In genomic region chr3:107241217-107241616, GRCh38 we compare ENCODE assay signal across 8 cellular contexts.
DNase-seq lines count a peak whose midpoint lies in the region; ATAC-seq and TF ChIP-seq lines count a peak whose summit lies in the region.

No MANE protein-coding gene starts in this region.

- peaks cover 22% of the 10 kb centered on the region for H3K79me2 ChIP-seq in SU-DHL-6 (ENCODE audit: insufficient read depth, low read length)

- H3K36me3 Mint-ChIP-seq in CD4-positive, alpha-beta T cell (ENCODE audit: low read depth) = no peaks in the 10 kb centered on the region

- no peaks in the 10 kb centered on the region for H3K9me3 Mint-ChIP-seq in CD4-positive, alpha-beta T cell

- TF ChIP-seq CTCF in CD4-positive, alpha-beta T cell (IDR thresholded peaks at IDR 0.05) = no peak
- TF ChIP-seq CTCF in SU-DHL-6 (IDR thresholded peaks at IDR 0.05; ENCODE audit: insufficient read depth, low read length, poor library complexity, severe bottlenecking) (no peak), epithelial cell of proximal tubule (conservative IDR thresholded peaks at IDR 0.05; ENCODE audit: low read depth, low read length) (peak; percentile 4)

- H3K4me1 Mint-ChIP-seq in CD4-positive, alpha-beta T cell (ENCODE audit: low read depth) = peaks cover 13% of the 10 kb centered on the region

- peak overlapping the region; percentile 92 for H3K4me3 Mint-ChIP-seq in CD4-positive, alpha-beta T cell

- DNase-seq in CD4-positive, alpha-beta T cell = peak in 1 of 10 experiments; percentile 3
- DNase-seq in epithelial cell of proximal tubule (ENCODE audit: low read depth) = no peak
- no peak for DNase-seq in COLO829 (ENCODE audit: low spot score)
- no peak for DNase-seq in retina

- intact Hi-C loops in CD4-positive, alpha-beta T cell (cut with DNase I, micrococcal nuclease) = loop anchor here in 1 of 2 experiments (5.0 kb wide), 1 partner anchor 291 kb away; no protein-coding TSS in a partner anchor

- 0 out of 2 replicates have a peak, but pooled peaks cover 3% of the 10 kb centered on the region for H4K20me1 ChIP-seq in SU-DHL-6 (ENCODE audit: low read depth, low read length)

- H3K4me3 ChIP-seq in SU-DHL-6 (ENCODE audit: insufficient read depth, low read length, poor library complexity, severe bottlenecking) (peak overlapping the region; percentile 89), epithelial cell of proximal tubule (ENCODE audit: low read depth, low read length) (peak overlapping the region; percentile 69), muscle layer of duodenum (ENCODE audit: low read depth in 1 of 2, low read length in 2 of 2) (peak overlapping the region; percentile 98 to 99)

- H3K9me3 ChIP-seq in CD4-positive, alpha-beta T cell (ENCODE audit: control insufficient read depth, low read length) = no peaks in the 10 kb centered on the region
- H3K9me3 ChIP-seq in SU-DHL-6 (ENCODE audit: insufficient read depth, low read length) (no peaks in the 10 kb centered on the region), muscle layer of duodenum (ENCODE audit: control insufficient read depth in 1 of 2, low read length in 2 of 2) (no peaks in the 10 kb centered on the region)

- CTCF ChIA-PET in CD4-positive, alpha-beta T cell (lab: Charles Lee) = no interaction called here

- POLR2A ChIA-PET in CD4-positive, alpha-beta T cell (lab: Charles Lee) = no interaction called here

- peak overlapping the region; percentile 97 for H3K4me2 ChIP-seq in SU-DHL-6 (ENCODE audit: low read depth, low read length, poor library complexity, severe bottlenecking)

- peaks cover 12% of the 10 kb centered on the region for H3F3A ChIP-seq in SU-DHL-6 (ENCODE audit: insufficient read depth)

- no peak for ATAC-seq in CD4-positive, alpha-beta T cell (ENCODE audit: poor library complexity)
- ATAC-seq in GM18870 (IDR thresholded peaks at IDR 0.05; ENCODE audit: unreplicated experiment) (peak; percentile 27), HG03439 (IDR thresholded peaks at IDR 0.05; ENCODE audit: unreplicated experiment) (peak; percentile 38)

- H2AFZ ChIP-seq in SU-DHL-6 (ENCODE audit: low read depth, low read length, severe bottlenecking) = peak overlapping the region; percentile 99

- H3K36me3 ChIP-seq in SU-DHL-6 (ENCODE audit: low read length) = no peaks in the 10 kb centered on the region
- H3K36me3 ChIP-seq in muscle layer of duodenum (ENCODE audit: control insufficient read depth in 1 of 2, insufficient read depth in 2 of 2, low read length in 2 of 2) = peaks cover 0 to 4% of the 10 kb centered on the region in 2 donors

- H3K27me3 ChIP-seq in CD4-positive, alpha-beta T cell (ENCODE audit: control insufficient read depth, insufficient read depth, low read length) = no peaks in the 10 kb centered on the region
- H3K27me3 ChIP-seq in SU-DHL-6 (ENCODE audit: low read length) = no peaks in the 10 kb centered on the region
- H3K27me3 ChIP-seq in muscle layer of duodenum (ENCODE audit: low read depth, low read length) = no peaks in the 10 kb centered on the region

- H3K27ac ChIP-seq in CD4-positive, alpha-beta T cell (ENCODE audit: low read depth, low read length) = no peak overlapping the region
- H3K27ac ChIP-seq in SU-DHL-6 (ENCODE audit: low read depth, low read length) = peak overlapping the region; percentile 28; the same call in 1 of the 2 replicates
- no peak overlapping the region for H3K27ac ChIP-seq in muscle layer of duodenum (ENCODE audit: low read length)

- peak overlapping the region; percentile 90 for H3K9ac ChIP-seq in SU-DHL-6 (ENCODE audit: low read length)

- peaks cover 7% of the 10 kb centered on the region for H3K27me3 Mint-ChIP-seq in CD4-positive, alpha-beta T cell

- peaks cover 0 to 26% of the 10 kb centered on the region in 2 donors for H3K4me1 ChIP-seq in muscle layer of duodenum (ENCODE audit: control insufficient read depth in 1 of 2, insufficient read depth in 2 of 2, low read length in 2 of 2)

- no peaks in the 10 kb centered on the region for H3K9me2 ChIP-seq in SU-DHL-6 (replicated peaks; ENCODE audit: insufficient read depth, low read length)

- H3K27ac Mint-ChIP-seq in CD4-positive, alpha-beta T cell = peak overlapping the region; percentile 40
